8 cellular contexts compared by ENCODE assay signal in the genomic region with DNA sequence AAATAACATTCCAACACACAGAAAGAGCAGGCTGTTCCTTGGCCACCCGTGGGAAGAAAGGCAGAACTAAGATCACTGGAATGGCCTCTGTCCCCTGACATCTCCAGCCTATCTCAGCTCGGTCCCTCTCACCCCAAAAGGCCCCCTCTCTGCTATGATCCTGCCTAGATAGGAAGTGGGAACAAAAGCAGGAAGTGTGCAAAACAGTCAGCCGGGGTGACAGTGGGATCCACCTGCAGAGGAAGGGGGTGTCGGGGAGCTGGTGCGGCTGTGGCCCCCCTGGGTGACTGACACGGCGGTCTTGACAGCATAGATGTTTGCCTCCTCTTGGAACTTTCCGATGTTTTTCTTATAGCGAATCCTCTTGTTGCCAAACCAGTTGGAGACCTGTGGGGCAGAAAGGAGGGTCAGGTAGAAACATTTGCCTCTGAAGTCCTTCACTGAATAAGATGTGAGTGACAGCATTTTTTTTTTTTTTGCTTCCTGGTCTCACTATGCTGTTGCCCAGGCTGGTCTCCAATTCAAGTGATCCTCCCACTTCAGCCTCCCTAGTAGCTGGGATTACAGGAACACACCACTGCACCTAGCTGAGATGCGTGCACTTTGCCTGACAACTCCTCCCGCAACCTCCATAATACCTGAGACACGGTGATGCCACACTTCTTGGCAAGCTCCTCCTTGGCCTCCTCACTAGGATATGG. TPM values are rescaled to one million over a fixed set of nuclear protein-coding genes. Genes with fewer than 3 reads are reported as not detected.
A peak's percentile ranks its signal among the peaks of the same experiment; 100 is the strongest.
DNase-seq lines count a peak whose midpoint lies in the region; ATAC-seq and TF ChIP-seq lines count a peak whose summit lies in the region.
"Had no signal": no experiment of that assay in that cellular context is flagged by ENCODE, and none has a peak within 500 bp of the region (broad histone marks: within the 10 kb centered on the region; RNA-seq: fewer than 3 reads in every experiment).

No MANE protein-coding gene starts in this region.

- DNase-seq in A673 (ENCODE audit: low spot score) (no peak), RWPE1 (ENCODE audit: low spot score) (no peak), lung (ENCODE audit: low spot score) (no peak), NCI-H1694 treated with DMSO at 0.1 percent for 48 hours (lab: John Stamatoyannopoulos, UW) (no peak)
- DNase-seq: DMS 273 treated with DMSO at 0.1 percent for 48 hours had no signal

- no peak overlapping the region for H3K4me3 ChIP-seq in A673 (ENCODE audit: low read depth, low read length, poor library complexity, severe bottlenecking)
- no peak overlapping the region for H3K4me3 ChIP-seq in lung

- BruUV-seq in A673 (replicated peaks; lab: Mats Ljungman, UMichigan), result no TSS peak

- CTCF ChIA-PET in A673 (lab: Charles Lee) (no interaction called here), RWPE1 (lab: Yijun Ruan, JAX) (interaction anchor here (0.6 kb wide), 1 partner anchor 65 kb away, joined by 4 read pairs; no protein-coding TSS in a partner anchor)

- H3K4me1 ChIP-seq in A673 (ENCODE audit: insufficient read depth, low read length, poor library complexity, severe bottlenecking) (peaks cover 11% of the 10 kb centered on the region), lung (ENCODE audit: control insufficient read depth in 2 of 2, insufficient read depth in 2 of 2, low read length in 2 of 2) (peaks cover 0 to 17% of the 10 kb centered on the region in 2 donors)

- no peaks in the 10 kb centered on the region for H3K27me3 ChIP-seq in A673 (replicated peaks; ENCODE audit: insufficient read depth, low read depth, low read length, poor library complexity)
- H3K27me3 ChIP-seq in lung (ENCODE audit: control insufficient read depth, insufficient read depth), result no peaks in the 10 kb centered on the region

- POLR2A ChIA-PET in A673 (lab: Charles Lee; ENCODE audit: low non-redundant PET), result no interaction called here
- POLR2A ChIA-PET in RWPE1 (lab: Yijun Ruan, JAX; ENCODE audit: low non-redundant PET), result no interaction called here

- 38 to 48% methylated on average over 12 of the region's 12 CpGs for WGBS in lung, 2 donors

- H3K36me3 ChIP-seq in A673 (ENCODE audit: insufficient read depth, low read length, poor library complexity, severe bottlenecking) (peaks cover 39% of the 10 kb centered on the region), lung (ENCODE audit: control insufficient read depth in 2 of 2, insufficient read depth in 2 of 2, low read length in 2 of 2) (peaks cover 0 to 17% of the 10 kb centered on the region in 2 donors)

- no peaks in the 10 kb centered on the region for H3K9me3 ChIP-seq in A673 (ENCODE audit: low read depth, low read length, poor library complexity, severe bottlenecking)
- no peaks in the 10 kb centered on the region for H3K9me3 ChIP-seq in lung (ENCODE audit: control insufficient read depth in 2 of 2, insufficient read depth in 1 of 2, low read length in 1 of 2)

- intact Hi-C loops in A673 (cut with micrococcal nuclease; ENCODE audit: unreplicated experiment), result no loop called here

- TF ChIP-seq CTCF in A673 (conservative IDR thresholded peaks at IDR 0.05; ENCODE audit: low read depth, low read length) (no peak), RWPE1 (conservative IDR thresholded peaks at IDR 0.05; ENCODE audit: low read depth) (no peak), lung (IDR thresholded peaks at IDR 0.05; ENCODE audit: control extremely low read depth, extremely low read depth) (no peak)

- H3K27ac ChIP-seq in A673 (ENCODE audit: low read depth, low read length, poor library complexity, severe bottlenecking) (peak overlapping the region; percentile 32), RWPE1 (peak overlapping the region; percentile 88), lung (ENCODE audit: low read depth in 1 of 2, low read length in 1 of 2) (peak overlapping the region; percentile 57 to 63)

- ATAC-seq in lung (ENCODE audit: insufficient read depth, low FRiP score) (no peak), HG02870 (IDR thresholded peaks at IDR 0.05; ENCODE audit: unreplicated experiment) (no peak), GM21423 (IDR thresholded peaks at IDR 0.05; ENCODE audit: unreplicated experiment) (no peak)
- ATAC-seq: SK-N-SH treated with all-trans-retinoic acid at 6 μM for 48 hours had no signal

RNA-seq across cellular contexts. Expression of a gene that starts 2.8 kb away (rescaled TPM):
- total RNA-seq in A673 (2021) (84.0 and 97.2 TPM in 2 replicates), lung (100 to 1,000 TPM in 1 of 2 donors, 10 to 100 TPM in 1; 86.7 to 128 TPM)
- polyA plus RNA-seq in lung, result 10 to 100 TPM; 56.0 to 85.2 TPM

RNA-seq across cellular contexts. Expression of a gene that starts 3.1 kb away (rescaled TPM):
- total RNA-seq in A673 (2021), result 13.3 and 18.8 TPM in 2 replicates
- 100 to 1,000 TPM; 178 to 342 TPM for total RNA-seq in lung
- polyA plus RNA-seq in lung, result 1,000 to 10,000 TPM in 1 of 2 donors, 100 to 1,000 TPM in 1; 352 to 1,487 TPM

RNA-seq across cellular contexts. Expression of a gene that starts 5.3 kb away (rescaled TPM):
- 4.8 and 6.0 TPM in 2 replicates for total RNA-seq in A673 (2021)
- 10 to 100 TPM in 1 of 2 donors, 1 to 10 TPM in 1; 8.1 to 54.0 TPM for total RNA-seq in lung
- polyA plus RNA-seq in lung, result 100 to 1,000 TPM in 1 of 2 donors, 10 to 100 TPM in 1; 40.7 to 145 TPM

RNA-seq across cellular contexts. Expression of a gene that starts 9.0 kb away (rescaled TPM):
- total RNA-seq in A673 (2021) (62.9 and 67.0 TPM in 2 replicates), lung (10 to 100 TPM; 45.2 to 66.7 TPM)
- 10 to 100 TPM; 56.3 to 94.4 TPM for polyA plus RNA-seq in lung

RNA-seq across cellular contexts. Expression of a gene that starts 11.3 kb away (rescaled TPM):
- total RNA-seq in A673 (2021) (102 and 108 TPM in 2 replicates), lung (10 to 100 TPM; 24.7 to 52.6 TPM)
- polyA plus RNA-seq in lung, result 10 to 100 TPM; 32.1 to 48.9 TPM

Comparison
In these comparisons a context has a peak if more than half of its experiments do, and no peak if none do; other contexts are left out.
1. H3K27ac ChIP-seq: peak in every context shown above with its lines; median percentile 88 in RWPE1; 60 in lung; 32 in A673.